In the genomic region with DNA sequence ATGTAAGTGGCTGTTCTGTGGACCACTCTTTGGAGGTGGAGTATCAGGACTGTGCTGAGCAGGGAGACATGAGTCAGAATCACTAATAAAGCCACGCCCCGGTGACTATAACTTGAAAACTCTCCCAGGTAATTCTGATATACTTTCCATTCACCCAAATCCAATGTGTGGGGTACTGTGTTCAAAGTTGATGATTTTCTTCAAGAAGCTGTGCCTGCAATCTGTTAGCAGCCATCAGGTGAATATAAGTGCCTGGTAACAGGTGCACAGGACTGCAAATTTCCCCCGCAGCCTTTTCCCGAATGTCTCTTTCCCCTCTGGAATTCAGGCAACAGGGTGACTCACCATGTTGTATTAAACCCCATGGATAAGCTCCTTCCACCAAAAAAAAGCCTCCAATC, we compare ENCODE assay signal across 1 cellular context.
TF ChIP-seq lines count a peak whose summit lies in the region.

No MANE protein-coding gene starts in this region.

TF ChIP-seq in HEK293, 187 proteins besides CTCF, POLR2A, EP300 and RAD21 (continued from another document):
- TF ChIP-seq, protein P1, sequence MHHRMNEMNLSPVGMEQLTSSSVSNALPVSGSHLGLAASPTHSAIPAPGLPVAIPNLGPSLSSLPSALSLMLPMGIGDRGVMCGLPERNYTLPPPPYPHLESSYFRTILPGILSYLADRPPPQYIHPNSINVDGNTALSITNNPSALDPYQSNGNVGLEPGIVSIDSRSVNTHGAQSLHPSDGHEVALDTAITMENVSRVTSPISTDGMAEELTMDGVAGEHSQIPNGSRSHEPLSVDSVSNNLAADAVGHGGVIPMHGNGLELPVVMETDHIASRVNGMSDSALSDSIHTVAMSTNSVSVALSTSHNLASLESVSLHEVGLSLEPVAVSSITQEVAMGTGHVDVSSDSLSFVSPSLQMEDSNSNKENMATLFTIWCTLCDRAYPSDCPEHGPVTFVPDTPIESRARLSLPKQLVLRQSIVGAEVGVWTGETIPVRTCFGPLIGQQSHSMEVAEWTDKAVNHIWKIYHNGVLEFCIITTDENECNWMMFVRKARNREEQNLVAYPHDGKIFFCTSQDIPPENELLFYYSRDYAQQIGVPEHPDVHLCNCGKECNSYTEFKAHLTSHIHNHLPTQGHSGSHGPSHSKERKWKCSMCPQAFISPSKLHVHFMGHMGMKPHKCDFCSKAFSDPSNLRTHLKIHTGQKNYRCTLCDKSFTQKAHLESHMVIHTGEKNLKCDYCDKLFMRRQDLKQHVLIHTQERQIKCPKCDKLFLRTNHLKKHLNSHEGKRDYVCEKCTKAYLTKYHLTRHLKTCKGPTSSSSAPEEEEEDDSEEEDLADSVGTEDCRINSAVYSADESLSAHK (tag by site-specific recombination; IDR thresholded peaks at IDR 0.05) = no peak
- TF ChIP-seq, protein P2, sequence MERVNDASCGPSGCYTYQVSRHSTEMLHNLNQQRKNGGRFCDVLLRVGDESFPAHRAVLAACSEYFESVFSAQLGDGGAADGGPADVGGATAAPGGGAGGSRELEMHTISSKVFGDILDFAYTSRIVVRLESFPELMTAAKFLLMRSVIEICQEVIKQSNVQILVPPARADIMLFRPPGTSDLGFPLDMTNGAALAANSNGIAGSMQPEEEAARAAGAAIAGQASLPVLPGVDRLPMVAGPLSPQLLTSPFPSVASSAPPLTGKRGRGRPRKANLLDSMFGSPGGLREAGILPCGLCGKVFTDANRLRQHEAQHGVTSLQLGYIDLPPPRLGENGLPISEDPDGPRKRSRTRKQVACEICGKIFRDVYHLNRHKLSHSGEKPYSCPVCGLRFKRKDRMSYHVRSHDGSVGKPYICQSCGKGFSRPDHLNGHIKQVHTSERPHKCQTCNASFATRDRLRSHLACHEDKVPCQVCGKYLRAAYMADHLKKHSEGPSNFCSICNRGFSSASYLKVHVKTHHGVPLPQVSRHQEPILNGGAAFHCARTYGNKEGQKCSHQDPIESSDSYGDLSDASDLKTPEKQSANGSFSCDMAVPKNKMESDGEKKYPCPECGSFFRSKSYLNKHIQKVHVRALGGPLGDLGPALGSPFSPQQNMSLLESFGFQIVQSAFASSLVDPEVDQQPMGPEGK (tag by site-specific recombination; IDR thresholded peaks at IDR 0.05) = no peak
- TF ChIP-seq SCRT2 (tag by site-specific recombination; IDR thresholded peaks at IDR 0.05) (peak; percentile 79), ZNF174 (tag by site-specific recombination; IDR thresholded peaks at IDR 0.05) (no peak), YY1 (tag by site-specific recombination; IDR thresholded peaks at IDR 0.05) (no peak), ZNF23 (tag by site-specific recombination; IDR thresholded peaks at IDR 0.05; ENCODE audit: borderline replicate concordance) (no peak), PRDM1 (tag by site-specific recombination; IDR thresholded peaks at IDR 0.05) (peak; percentile 83), ZBTB48 (tag by site-specific recombination; IDR thresholded peaks at IDR 0.05) (no peak), GLIS2 (tag by site-specific recombination; IDR thresholded peaks at IDR 0.05) (no peak), SP7 (tag by site-specific recombination; IDR thresholded peaks at IDR 0.05) (0 out of 2 replicates have a peak, but pooled peaks have one; percentile 12), ZNF266 (tag by site-specific recombination; IDR thresholded peaks at IDR 0.05; ENCODE audit: low read depth) (no peak), TRIM28 (IDR thresholded peaks at IDR 0.05; ENCODE audit: borderline replicate concordance, low read length) (no peak), SALL2 (tag by site-specific recombination; IDR thresholded peaks at IDR 0.05; ENCODE audit: borderline replicate concordance) (no peak), ZBTB1 (tag by site-specific recombination; IDR thresholded peaks at IDR 0.05) (no peak), ZNF76 (tag by site-specific recombination; IDR thresholded peaks at IDR 0.05; ENCODE audit: borderline replicate concordance, low read depth) (no peak), ZNF677 (tag by site-specific recombination; IDR thresholded peaks at IDR 0.05) (no peak), HOXD13 (CRISPR knock-in tag; IDR thresholded peaks at IDR 0.05; ENCODE audit: borderline replicate concordance) (no peak)
- TF ChIP-seq, protein P3, sequence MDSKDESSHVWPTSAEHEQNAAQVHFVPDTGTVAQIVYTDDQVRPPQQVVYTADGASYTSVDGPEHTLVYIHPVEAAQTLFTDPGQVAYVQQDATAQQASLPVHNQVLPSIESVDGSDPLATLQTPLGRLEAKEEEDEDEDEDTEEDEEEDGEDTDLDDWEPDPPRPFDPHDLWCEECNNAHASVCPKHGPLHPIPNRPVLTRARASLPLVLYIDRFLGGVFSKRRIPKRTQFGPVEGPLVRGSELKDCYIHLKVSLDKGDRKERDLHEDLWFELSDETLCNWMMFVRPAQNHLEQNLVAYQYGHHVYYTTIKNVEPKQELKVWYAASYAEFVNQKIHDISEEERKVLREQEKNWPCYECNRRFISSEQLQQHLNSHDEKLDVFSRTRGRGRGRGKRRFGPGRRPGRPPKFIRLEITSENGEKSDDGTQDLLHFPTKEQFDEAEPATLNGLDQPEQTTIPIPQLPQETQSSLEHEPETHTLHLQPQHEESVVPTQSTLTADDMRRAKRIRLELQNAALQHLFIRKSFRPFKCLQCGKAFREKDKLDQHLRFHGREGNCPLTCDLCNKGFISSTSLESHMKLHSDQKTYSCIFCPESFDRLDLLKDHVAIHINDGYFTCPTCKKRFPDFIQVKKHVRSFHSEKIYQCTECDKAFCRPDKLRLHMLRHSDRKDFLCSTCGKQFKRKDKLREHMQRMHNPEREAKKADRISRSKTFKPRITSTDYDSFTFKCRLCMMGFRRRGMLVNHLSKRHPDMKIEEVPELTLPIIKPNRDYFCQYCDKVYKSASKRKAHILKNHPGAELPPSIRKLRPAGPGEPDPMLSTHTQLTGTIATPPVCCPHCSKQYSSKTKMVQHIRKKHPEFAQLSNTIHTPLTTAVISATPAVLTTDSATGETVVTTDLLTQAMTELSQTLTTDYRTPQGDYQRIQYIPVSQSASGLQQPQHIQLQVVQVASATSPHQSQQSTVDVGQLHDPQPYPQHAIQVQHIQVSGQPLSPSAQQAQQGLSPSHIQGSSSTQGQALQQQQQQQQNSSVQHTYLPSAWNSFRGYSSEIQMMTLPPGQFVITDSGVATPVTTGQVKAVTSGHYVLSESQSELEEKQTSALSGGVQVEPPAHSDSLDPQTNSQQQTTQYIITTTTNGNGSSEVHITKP (tag by site-specific recombination; IDR thresholded peaks at IDR 0.05) = peak; percentile 95
- TF ChIP-seq, protein P4, sequence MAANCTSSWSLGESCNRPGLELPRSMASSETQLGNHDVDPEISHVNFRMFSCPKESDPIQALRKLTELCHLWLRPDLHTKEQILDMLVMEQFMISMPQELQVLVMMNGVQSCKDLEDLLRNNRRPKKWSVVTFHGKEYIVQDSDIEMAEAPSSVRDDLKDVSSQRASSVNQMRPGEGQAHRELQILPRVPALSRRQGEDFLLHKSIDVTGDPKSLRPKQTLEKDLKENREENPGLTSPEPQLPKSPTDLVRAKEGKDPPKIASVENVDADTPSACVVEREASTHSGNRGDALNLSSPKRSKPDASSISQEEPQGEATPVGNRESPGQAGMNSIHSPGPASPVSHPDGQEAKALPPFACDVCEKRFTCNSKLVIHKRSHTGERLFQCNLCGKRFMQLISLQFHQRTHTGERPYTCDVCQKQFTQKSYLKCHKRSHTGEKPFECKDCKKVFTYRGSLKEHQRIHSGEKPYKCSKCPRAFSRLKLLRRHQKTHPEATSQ (tag by site-specific recombination; IDR thresholded peaks at IDR 0.05) = no peak
